ENCODE assay signal across 8 cellular contexts in the genomic region with DNA sequence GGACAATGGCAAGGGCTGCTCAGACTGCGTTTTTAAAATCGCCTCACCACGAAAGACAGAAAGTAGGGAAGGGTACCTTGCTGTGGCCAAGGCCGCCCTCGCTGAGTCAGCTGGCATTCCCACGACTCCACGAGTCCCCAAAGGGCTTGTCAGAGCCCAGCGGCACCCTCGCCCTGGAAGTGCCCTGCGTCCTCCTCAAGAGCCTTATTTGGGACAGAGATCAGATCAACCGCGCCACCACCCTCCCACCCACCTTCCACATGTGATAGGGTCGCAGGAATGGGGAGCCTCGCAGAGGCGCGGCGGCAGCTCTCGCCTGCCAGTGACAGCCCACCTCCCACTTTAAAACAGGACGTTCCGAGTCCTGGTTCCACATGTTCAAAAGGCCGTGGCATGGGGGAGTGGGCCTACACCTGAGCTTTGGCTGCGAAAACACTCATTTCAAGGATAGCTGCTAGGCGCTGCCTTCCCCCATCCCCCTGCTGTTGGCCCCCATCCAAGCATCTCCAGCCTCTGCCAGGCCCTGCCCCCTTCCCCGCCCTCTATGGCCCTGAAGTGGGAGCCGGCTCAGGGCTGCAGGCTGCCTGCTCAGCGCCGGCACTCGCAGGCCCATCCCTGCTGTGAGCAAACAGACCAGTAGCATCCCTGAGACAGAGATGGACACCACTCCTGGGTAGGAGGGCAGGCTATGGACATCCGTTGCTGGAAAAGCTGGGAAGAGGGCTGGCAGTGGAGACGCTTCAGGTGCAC. TPM values are rescaled to one million over a fixed set of nuclear protein-coding genes. Genes with fewer than 3 reads are reported as not detected.
DNase-seq lines count a peak whose midpoint lies in the region; ATAC-seq and TF ChIP-seq lines count a peak whose summit lies in the region.

No MANE protein-coding gene starts in this region.

- peak; percentile 5 for DNase-seq in AG10803 (ENCODE audit: low read depth)
- DNase-seq in left ventricle myocardium superior: peak; percentile 50
- DNase-seq in gastrocnemius medialis: no peak
- DNase-seq in cortex of kidney (lab: John Stamatoyannopoulos, UW): no peak
- no peak for DNase-seq in effector CD4-positive, alpha-beta T cell
- no peak for DNase-seq in UCSD-AML1 (lab: John Stamatoyannopoulos, UW; ENCODE audit: unreplicated experiment)

- peaks cover 0 to 5% of the 10 kb centered on the region in 2 donors for H3K4me1 ChIP-seq in gastrocnemius medialis

- TF ChIP-seq CTCF in AG10803 (conservative IDR thresholded peaks at IDR 0.05; ENCODE audit: low read length) (no peak), gastrocnemius medialis (IDR thresholded peaks at IDR 0.05 in 4 of 5, conservative IDR thresholded peaks at IDR 0.05 in 1 of 5) (no peak)

- in situ Hi-C loops in gastrocnemius medialis (cut with MboI; ENCODE audit: low sequenced_read_pairs in 4 of 4): no loop called here

- intact Hi-C loops in left ventricle myocardium superior (cut with micrococcal nuclease): loop anchor here (5.0 to 10.0 kb wide), 2 partner anchors 76 to 124 kb away; no protein-coding TSS in a partner anchor
- intact Hi-C loops in gastrocnemius medialis (cut with DNase I; ENCODE audit: low total_unique reads): loop anchor here (1.0 kb wide), 1 partner anchor 75 kb away; no protein-coding TSS in a partner anchor

- no peaks in the 10 kb centered on the region for H3K27me3 Mint-ChIP-seq in IgD-negative memory B cell
- H3K27me3 Mint-ChIP-seq in activated T-helper 17 cell treated with anti-CD3 and anti-CD28 coated beads, Interleukin-2, amount 50 U/mL, for 72 hours: peaks cover 4% of the 10 kb centered on the region

- no peaks in the 10 kb centered on the region for H3K27me3 ChIP-seq in gastrocnemius medialis

- H3K27ac ChIP-seq in gastrocnemius medialis: peak overlapping the region in 3 of 4 donors; percentile 73 to 78 (median 73)

- H3K27ac Mint-ChIP-seq in IgD-negative memory B cell: peak overlapping the region in 1 of 3 donors; percentile 19
- no peak overlapping the region for H3K27ac Mint-ChIP-seq in activated T-helper 17 cell treated with anti-CD3 and anti-CD28 coated beads, Interleukin-2, amount 50 U/mL, for 72 hours

- H3K9me3 ChIP-seq in gastrocnemius medialis: no peaks in the 10 kb centered on the region

- H3K4me3 Mint-ChIP-seq in IgD-negative memory B cell: peak overlapping the region; percentile 75 to 86 (median 83)
- H3K4me3 Mint-ChIP-seq in activated T-helper 17 cell treated with anti-CD3 and anti-CD28 coated beads, Interleukin-2, amount 50 U/mL, for 72 hours: peak overlapping the region; percentile 45

- H3K36me3 ChIP-seq in gastrocnemius medialis: no peaks in the 10 kb centered on the region

- no peak for ATAC-seq in activated T-helper 17 cell treated with anti-CD3 and anti-CD28 coated beads, Interleukin-2, amount 50 U/mL, for 72 hours (replicated peaks)
- ATAC-seq in left ventricle myocardium superior (peak; percentile 27), gastrocnemius medialis (no peak)

- H3K4me3 ChIP-seq in AG10803 (ENCODE audit: low read length) (peak overlapping the region; percentile 79), gastrocnemius medialis (peak overlapping the region; percentile 70 to 86 (median 76))

- H3K4me1 Mint-ChIP-seq in IgD-negative memory B cell: peaks cover 3 to 7% (median 4%) of the 10 kb centered on the region in 3 donors
- H3K4me1 Mint-ChIP-seq in activated T-helper 17 cell treated with anti-CD3 and anti-CD28 coated beads, Interleukin-2, amount 50 U/mL, for 72 hours: no peaks in the 10 kb centered on the region

- H3K36me3 Mint-ChIP-seq in IgD-negative memory B cell: no peaks in the 10 kb centered on the region
- no peaks in the 10 kb centered on the region for H3K36me3 Mint-ChIP-seq in activated T-helper 17 cell treated with anti-CD3 and anti-CD28 coated beads, Interleukin-2, amount 50 U/mL, for 72 hours (ENCODE audit: low read depth)

- TF ChIP-seq POLR2A in gastrocnemius medialis (IDR thresholded peaks at IDR 0.05): no peak

- no peaks in the 10 kb centered on the region for H3K9me3 Mint-ChIP-seq in IgD-negative memory B cell
- no peaks in the 10 kb centered on the region for H3K9me3 Mint-ChIP-seq in activated T-helper 17 cell treated with anti-CD3 and anti-CD28 coated beads, Interleukin-2, amount 50 U/mL, for 72 hours

RNA-seq across cellular contexts. Expression of a gene that starts 38.1 kb away (rescaled TPM):
- 0.24 TPM for polyA plus RNA-seq in IgD-negative memory B cell
- not detected for total RNA-seq in activated T-helper 17 cell treated with anti-CD3 and anti-CD28 coated beads, Interleukin-2, amount 50 U/mL, for 72 hours
- total RNA-seq in left ventricle myocardium superior: 3.8 TPM
- 10 to 100 TPM in 1 of 4 donors, 1 to 10 TPM in 3; 1.0 to 14.8 (median 5.1) TPM for total RNA-seq in gastrocnemius medialis

RNA-seq across cellular contexts. Expression of a gene that starts 43.3 kb away (rescaled TPM):
- not detected for polyA plus RNA-seq in IgD-negative memory B cell
- total RNA-seq in activated T-helper 17 cell treated with anti-CD3 and anti-CD28 coated beads, Interleukin-2, amount 50 U/mL, for 72 hours: not detected
- total RNA-seq in left ventricle myocardium superior (not detected), gastrocnemius medialis (not detected)

Comparison
In these comparisons a context has a peak if more than half of its experiments do, and no peak if none do; other contexts are left out.
1. DNase-seq: peak in AG10803 (single experiment) and left ventricle myocardium superior (single experiment); none in gastrocnemius medialis (0 of 2), cortex of kidney (single experiment), effector CD4-positive, alpha-beta T cell (single experiment) and UCSD-AML1 (single experiment).